24 cellular contexts compared by ENCODE assay signal in genomic region chr10:326894-327635, GRCh38.
"Had no signal": no experiment of that assay in that cellular context is flagged by ENCODE, and none has a peak within 500 bp of the region (broad histone marks: within the 10 kb centered on the region; RNA-seq: fewer than 3 reads in every experiment).

No MANE protein-coding gene starts in this region.

- H3K4me3 Mint-ChIP-seq: activated B cell treated with CpG ODN at 0.5 μM for 24 hours; activated CD4-positive, alpha-beta T cell treated with anti-CD3 and anti-CD28 coated beads for 36 hours; activated T-helper 1 cell treated with anti-CD3 and anti-CD28 coated beads, Interleukin-12 subunit alpha, Interleukin-12 subunit beta, Interleukin-2, Interleukin-4 antibody, amounts not matched to agents 30 ng/mL and 10 ng/mL and 1 ng/mL, durations not matched to agents 14 hours and 24 hours and 36 hours; brain; effector memory CD8-positive, alpha-beta T cell; memory B cell; natural killer cell treated with Interleukin-12 subunit alpha and Interleukin-12 subunit beta and Interleukin-15 and Interleukin-18, amount 100 ng/mL, for 72 hours had no signal

- ATAC-seq: activated CD4-positive, alpha-beta T cell treated with anti-CD3 and anti-CD28 coated beads for 36 hours; activated naive CD4-positive, alpha-beta T cell treated with anti-CD3 and anti-CD28 coated beads, Interleukin-2, amount 50 U/mL, for 72 hours; effector memory CD8-positive, alpha-beta T cell; esophagus mucosa; left cardiac atrium; natural killer cell treated with Interleukin-12 subunit alpha and Interleukin-12 subunit beta and Interleukin-15 and Interleukin-18, amount 100 ng/mL, for 72 hours; stimulated activated naive CD8-positive, alpha-beta T cell treated with anti-CD3 and anti-CD28 coated beads, Interleukin-15, Interleukin-2, amounts not matched to agents 100 U/mL and 50 U/mL, for 24 hours had no signal

- H3K4me1 ChIP-seq: prostate gland had no signal

- FAIRE-seq: endothelial cell of umbilical vein, frontal cortex had no signal

- H3K9me3 ChIP-seq: neutrophil, ovary, prostate gland had no signal

- H3K36me3 ChIP-seq: neutrophil, ovary, prostate gland had no signal

- H3K4me3 ChIP-seq: ovary, prostate gland had no signal

- H3K27ac ChIP-seq: neutrophil, ovary, prostate gland had no signal

- H3K9me3 Mint-ChIP-seq: activated B cell treated with CpG ODN at 0.5 μM for 24 hours; activated naive CD4-positive, alpha-beta T cell treated with anti-CD3 and anti-CD28 coated beads, Interleukin-2, amount 50 U/mL, for 72 hours; activated T-helper 1 cell treated with anti-CD3 and anti-CD28 coated beads, Interleukin-12 subunit alpha, Interleukin-12 subunit beta, Interleukin-2, Interleukin-4 antibody, amounts not matched to agents 30 ng/mL and 10 ng/mL and 1 ng/mL, durations not matched to agents 14 hours and 24 hours and 36 hours; brain; effector memory CD8-positive, alpha-beta T cell; memory B cell; natural killer cell treated with Interleukin-12 subunit alpha and Interleukin-12 subunit beta and Interleukin-15 and Interleukin-18, amount 100 ng/mL, for 72 hours had no signal

- H3K27me3 Mint-ChIP-seq: activated CD4-positive, alpha-beta T cell treated with anti-CD3 and anti-CD28 coated beads for 36 hours; brain; effector memory CD8-positive, alpha-beta T cell had no signal

- H3K27me3 ChIP-seq: ovary had no signal

- H3K27ac Mint-ChIP-seq: activated B cell treated with CpG ODN at 0.5 μM for 24 hours; activated CD4-positive, alpha-beta T cell treated with anti-CD3 and anti-CD28 coated beads for 36 hours; activated naive CD4-positive, alpha-beta T cell treated with anti-CD3 and anti-CD28 coated beads, Interleukin-2, amount 50 U/mL, for 72 hours; activated T-helper 1 cell treated with anti-CD3 and anti-CD28 coated beads, Interleukin-12 subunit alpha, Interleukin-12 subunit beta, Interleukin-2, Interleukin-4 antibody, amounts not matched to agents 30 ng/mL and 10 ng/mL and 1 ng/mL, durations not matched to agents 14 hours and 24 hours and 36 hours; effector memory CD8-positive, alpha-beta T cell; memory B cell; natural killer cell treated with Interleukin-12 subunit alpha and Interleukin-12 subunit beta and Interleukin-15 and Interleukin-18, amount 100 ng/mL, for 72 hours had no signal

- H3K36me3 Mint-ChIP-seq: activated naive CD4-positive, alpha-beta T cell treated with anti-CD3 and anti-CD28 coated beads, Interleukin-2, amount 50 U/mL, for 72 hours; memory B cell; natural killer cell treated with Interleukin-12 subunit alpha and Interleukin-12 subunit beta and Interleukin-15 and Interleukin-18, amount 100 ng/mL, for 72 hours had no signal

- DNase-seq: activated B cell treated with CpG ODN at 0.5 μM for 24 hours; activated CD4-positive, alpha-beta T cell treated with anti-CD3 and anti-CD28 coated beads for 36 hours; activated CD4-positive, alpha-beta T cell treated with anti-CD3 and anti-CD28 coated beads, Interleukin-2, amount 50 U/mL, for 4 hours; activated gamma-delta T cell treated with Interleukin-2 at 50 U/mL for 16 hours; aorta; central memory CD4-positive, alpha-beta T cell; effector memory CD8-positive, alpha-beta T cell; islet precursor cell; left cardiac atrium; ovary; stimulated activated CD4-positive, alpha-beta T cell treated with anti-CD3 and anti-CD28 coated beads, Interleukin-12 subunit alpha, Interleukin-12 subunit beta, amount 100 ng/mL, for 4 hours; stimulated activated CD4-positive, alpha-beta T cell treated with anti-CD3 and anti-CD28 coated beads, Interleukin-4, amount 100 ng/mL, for 4 hours; stimulated activated naive CD8-positive, alpha-beta T cell treated with anti-CD3 and anti-CD28 coated beads, Interleukin-15, Interleukin-2, amounts not matched to agents 100 U/mL and 50 U/mL, for 24 hours; T-helper 9 cell had no signal
